Comparison of ENCODE assay signal across 27 cellular contexts in the genomic region with DNA sequence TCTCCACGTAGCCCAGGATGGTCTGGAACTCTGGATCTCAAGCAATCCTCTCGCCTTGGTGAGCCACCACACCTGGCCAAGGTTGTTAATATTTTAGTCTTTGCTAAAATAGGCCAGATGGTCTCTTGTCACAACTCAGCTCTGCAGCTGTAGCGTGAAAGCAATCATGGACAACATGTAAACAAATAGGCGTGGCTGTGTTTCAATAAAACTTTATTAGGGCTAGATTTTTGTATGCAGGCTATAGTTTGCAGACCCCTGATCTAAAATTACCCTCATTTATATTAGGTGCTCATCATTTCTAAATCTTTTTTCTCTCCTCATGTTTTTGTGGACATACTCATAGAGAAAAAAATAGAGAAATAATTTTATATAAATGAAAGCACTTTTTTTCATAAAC.
"Had no signal": no experiment of that assay in that cellular context is flagged by ENCODE, and none has a peak within 500 bp of the region (broad histone marks: within the 10 kb centered on the region; RNA-seq: fewer than 3 reads in every experiment).

No MANE protein-coding gene starts in this region.

- H3K4me3 ChIP-seq: pancreas, prostate gland, skin epidermis, smooth muscle cell, spleen, suprapubic skin, testis, tibial artery, transverse colon, upper lobe of right lung, uterus had no signal

- H3K9me3 ChIP-seq: neutrophil, pancreas, prostate gland, suprapubic skin, testis, tibial artery, transverse colon, upper lobe of right lung, uterus had no signal

- H3K4me2 ChIP-seq: smooth muscle cell had no signal

- H3K4me1 ChIP-seq: pancreas, prostate gland, spleen, suprapubic skin, testis, tibial artery, transverse colon, upper lobe of right lung, uterus had no signal

- H3K36me3 ChIP-seq: neutrophil, pancreas, prostate gland, spleen, suprapubic skin, tibial artery, transverse colon, upper lobe of right lung, uterus had no signal

- H3K27ac ChIP-seq: neutrophil, pancreas, prostate gland, skin epidermis, spleen, suprapubic skin, testis, tibial artery, transverse colon, uterus had no signal

- ATAC-seq: naive thymus-derived CD8-positive, alpha-beta T cell; natural killer cell treated with Interleukin-12 subunit alpha and Interleukin-12 subunit beta and Interleukin-15 and Interleukin-18, amount 100 ng/mL, for 72 hours; right cardiac atrium; sciatic nerve; stimulated activated naive CD8-positive, alpha-beta T cell treated with anti-CD3 and anti-CD28 coated beads, Interleukin-15, amount 100 ng/mL, for 72 hours; stimulated activated naive CD8-positive, alpha-beta T cell treated with anti-CD3 and anti-CD28 coated beads, Interleukin-15, Interleukin-2, amounts not matched to agents 100 U/mL and 50 U/mL, for 24 hours had no signal

- FAIRE-seq: pancreas had no signal

- H3K27me3 ChIP-seq: neutrophil, pancreas, spleen, suprapubic skin, testis, tibial artery, transverse colon, upper lobe of right lung, uterus had no signal

- DNase-seq: naive thymus-derived CD8-positive, alpha-beta T cell; nephron progenitor cell; pancreas; retina; right cardiac atrium; spleen; stimulated activated CD4-positive, alpha-beta T cell treated with anti-CD3 and anti-CD28 coated beads, Interleukin-12 subunit alpha, Interleukin-12 subunit beta, amount 100 ng/mL, for 4 hours; stimulated activated CD4-positive, alpha-beta T cell treated with anti-CD3 and anti-CD28 coated beads, Interleukin-1b, Interleukin-23, amount 100 ng/mL, for 48 hours; stimulated activated CD4-positive, alpha-beta T cell treated with anti-CD3 and anti-CD28 coated beads, Interleukin-4, amount 100 ng/mL, for 1 hour; stimulated activated CD4-positive, alpha-beta T cell treated with anti-CD3 and anti-CD28 coated beads, Interleukin-4, amount 100 ng/mL, for 4 hours; stimulated activated CD8-positive, alpha-beta memory T cell treated with anti-CD3 and anti-CD28 coated beads, Interleukin-4, amount 100 ng/mL, for 48 hours; stimulated activated naive CD4-positive, alpha-beta T cell; stimulated activated naive CD8-positive, alpha-beta T cell treated with anti-CD3 and anti-CD28 coated beads, Interleukin-15, amount 100 ng/mL, for 72 hours; stimulated activated naive CD8-positive, alpha-beta T cell treated with anti-CD3 and anti-CD28 coated beads, Interleukin-15, Interleukin-2, amounts not matched to agents 100 U/mL and 50 U/mL, for 24 hours; substantia nigra; testis; tibial artery; transverse colon; upper lobe of right lung; uterus had no signal
